8 cellular contexts compared by ENCODE assay signal in the genomic region with DNA sequence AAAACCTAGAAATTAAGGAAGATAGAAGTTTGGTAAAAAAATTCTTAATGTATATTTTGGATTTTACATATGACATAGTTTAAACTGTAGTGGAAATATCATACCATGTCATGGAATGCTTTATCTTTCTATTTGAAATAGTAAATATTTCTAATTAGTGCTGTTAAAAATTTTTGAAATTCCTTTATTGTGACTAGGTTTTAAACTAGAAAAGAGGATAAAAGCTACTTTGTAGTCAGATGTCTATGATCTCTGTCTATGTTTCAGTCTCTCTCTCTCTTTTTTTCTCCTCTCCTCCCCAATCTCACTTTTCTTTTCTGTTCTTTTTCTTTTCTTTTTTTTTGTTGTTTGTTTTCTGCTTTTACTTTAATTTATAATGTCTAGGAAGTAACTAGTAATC.
"Had no signal": no experiment of that assay in that cellular context is flagged by ENCODE, and none has a peak within 500 bp of the region (broad histone marks: within the 10 kb centered on the region; RNA-seq: fewer than 3 reads in every experiment).

No MANE protein-coding gene starts in this region.

- H3K4me1 Mint-ChIP-seq: activated CD4-positive, alpha-beta memory T cell treated with anti-CD3 and anti-CD28 coated beads, Interleukin-2, amount 10 ng/mL, durations not matched to agents 7 days and 5 days; stimulated activated naive CD8-positive, alpha-beta T cell treated with anti-CD3 and anti-CD28 coated beads, Interleukin-15, amount 100 ng/mL, for 72 hours had no signal

- H3K27ac Mint-ChIP-seq: activated CD4-positive, alpha-beta memory T cell treated with anti-CD3 and anti-CD28 coated beads, Interleukin-2, amount 10 ng/mL, durations not matched to agents 7 days and 5 days; activated T-cell treated with anti-CD3 and anti-CD28 coated beads, Interleukin-2, amount 50 U/mL, for 72 hours; neural progenitor cell; stimulated activated naive CD8-positive, alpha-beta T cell treated with anti-CD3 and anti-CD28 coated beads, Interleukin-15, amount 100 ng/mL, for 72 hours had no signal

- H3K27me3 Mint-ChIP-seq: activated CD4-positive, alpha-beta memory T cell treated with anti-CD3 and anti-CD28 coated beads, Interleukin-2, amount 10 ng/mL, durations not matched to agents 7 days and 5 days; stimulated activated naive CD8-positive, alpha-beta T cell treated with anti-CD3 and anti-CD28 coated beads, Interleukin-15, amount 100 ng/mL, for 72 hours had no signal

- H3K9me3 Mint-ChIP-seq: activated CD4-positive, alpha-beta memory T cell treated with anti-CD3 and anti-CD28 coated beads, Interleukin-2, amount 10 ng/mL, durations not matched to agents 7 days and 5 days; activated T-cell treated with anti-CD3 and anti-CD28 coated beads, Interleukin-2, amount 50 U/mL, for 72 hours; stimulated activated naive CD8-positive, alpha-beta T cell treated with anti-CD3 and anti-CD28 coated beads, Interleukin-15, amount 100 ng/mL, for 72 hours had no signal

- H3K36me3 Mint-ChIP-seq: neural progenitor cell had no signal

- H3K4me3 Mint-ChIP-seq: activated CD4-positive, alpha-beta memory T cell treated with anti-CD3 and anti-CD28 coated beads, Interleukin-2, amount 10 ng/mL, durations not matched to agents 7 days and 5 days; activated T-cell treated with anti-CD3 and anti-CD28 coated beads, Interleukin-2, amount 50 U/mL, for 72 hours; neural progenitor cell; stimulated activated naive CD8-positive, alpha-beta T cell treated with anti-CD3 and anti-CD28 coated beads, Interleukin-15, amount 100 ng/mL, for 72 hours had no signal

- DNase-seq: activated CD4-positive, alpha-beta memory T cell treated with anti-CD3 and anti-CD28 coated beads, Interleukin-2, amount 10 ng/mL, durations not matched to agents 7 days and 5 days; activated T-cell treated with anti-CD3 and anti-CD28 coated beads, Interleukin-2, amount 50 U/mL, for 72 hours; effector CD8-positive, alpha-beta T cell; glutamatergic neuron; pancreas; stimulated activated CD4-positive, alpha-beta T cell treated with anti-CD3 and anti-CD28 coated beads, Interleukin-4, amount 100 ng/mL, for 4 hours; stimulated activated naive CD8-positive, alpha-beta T cell treated with anti-CD3 and anti-CD28 coated beads, Interleukin-15, amount 100 ng/mL, for 72 hours had no signal

- ATAC-seq: activated T-cell treated with anti-CD3 and anti-CD28 coated beads, Interleukin-2, amount 50 U/mL, for 72 hours; pancreas; stimulated activated naive CD8-positive, alpha-beta T cell treated with anti-CD3 and anti-CD28 coated beads, Interleukin-15, amount 100 ng/mL, for 72 hours had no signal
